Comparison of ENCODE assay signal across 8 cellular contexts in the genomic region with DNA sequence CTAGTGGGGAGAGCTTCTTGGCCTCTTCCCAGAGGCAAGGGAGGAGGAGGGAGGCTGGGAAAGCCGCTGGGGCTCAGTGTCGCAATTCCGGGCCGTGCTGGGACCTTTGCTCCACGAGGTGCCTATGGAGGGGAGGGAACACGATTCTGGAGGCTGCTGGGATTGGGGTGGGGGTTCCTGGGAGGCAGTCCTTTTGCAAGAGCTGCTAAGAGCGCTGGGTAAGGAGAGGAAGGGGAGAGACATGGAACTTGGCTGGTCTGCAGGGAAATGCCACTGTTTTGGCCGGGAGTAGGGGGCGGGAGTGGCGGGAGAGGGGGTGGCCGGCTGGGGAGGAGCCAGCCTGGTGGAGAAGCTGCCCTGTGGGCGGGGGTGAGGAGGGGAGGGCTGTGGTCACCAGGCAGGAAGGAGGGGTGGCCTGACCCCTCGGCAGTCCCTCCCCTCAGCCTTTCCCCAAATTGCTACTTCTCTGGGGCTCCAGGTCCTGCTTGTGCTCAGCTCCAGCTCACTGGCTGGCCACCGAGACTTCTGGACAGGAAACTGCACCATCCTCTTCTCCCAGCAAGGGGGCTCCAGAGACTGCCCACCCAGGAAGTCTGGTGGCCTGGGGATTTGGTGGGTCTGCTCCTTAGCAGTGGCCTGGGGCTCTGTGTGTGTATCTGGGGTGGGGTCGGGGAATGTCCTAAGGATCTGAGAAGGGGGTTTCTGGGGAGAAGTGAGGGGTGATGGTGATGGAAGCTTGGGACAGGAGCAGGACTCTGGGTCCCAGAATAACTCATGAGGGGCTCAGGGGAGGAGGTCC. TPM values are rescaled to one million over a fixed set of nuclear protein-coding genes. Genes with fewer than 3 reads are reported as not detected.
DNase-seq lines count a peak whose midpoint lies in the region; FAIRE-seq and TF ChIP-seq lines count a peak whose summit lies in the region.

A gene (plus strand): TSS at position 479 of the 799 bp plus-strand sequence. CDS start 1,221 bp downstream, outside the sequence.

- peaks cover 21% of the 10 kb centered on the region for H3K4me1 ChIP-seq in SJCRH30

- no peaks in the 10 kb centered on the region for H3K36me3 ChIP-seq in SJCRH30

- no peaks in the 10 kb centered on the region for H3K9me3 ChIP-seq in SJCRH30 (replicated peaks)

- H3K4me3 Mint-ChIP-seq in activated T-cell treated with anti-CD3 and anti-CD28 coated beads, Interleukin-2, amount 50 U/mL, for 24 hours = no peak within 1 kb of the TSS
- H3K4me3 Mint-ChIP-seq in endothelial cell (ENCODE audit: unreplicated experiment) (peak within 1 kb of the TSS; percentile 92), type B pancreatic cell (peak within 1 kb of the TSS; percentile 70)

- no peak for DNase-seq in activated T-cell treated with anti-CD3 and anti-CD28 coated beads, Interleukin-2, amount 50 U/mL, for 24 hours
- no peak for DNase-seq in activated T-cell treated with anti-CD3 and anti-CD28 coated beads, Interleukin-2, amount 50 U/mL, for 48 hours
- DNase-seq in SJCRH30 (peak; percentile 81 to 84), endothelial cell (ENCODE audit: low spot score) (peak; percentile 84), mesenteric fat pad (ENCODE audit: low spot score) (peak; percentile 94), type B pancreatic cell (ENCODE audit: extremely low spot score, unreplicated experiment) (no peak), HPDE6-E6E7 (ENCODE audit: extremely low spot score) (no peak), GM12892 (ENCODE audit: insufficient read length) (no peak)

- H3K36me3 Mint-ChIP-seq in activated T-cell treated with anti-CD3 and anti-CD28 coated beads, Interleukin-2, amount 50 U/mL, for 24 hours (ENCODE audit: low read depth) = peaks cover 5% of the 10 kb centered on the region
- H3K36me3 Mint-ChIP-seq in endothelial cell (ENCODE audit: low read depth, unreplicated experiment) (peaks cover 7% of the 10 kb centered on the region), type B pancreatic cell (no peaks in the 10 kb centered on the region)

- H3K27me3 ChIP-seq in SJCRH30 = no peaks in the 10 kb centered on the region

- no peaks in the 10 kb centered on the region for H3K9me3 Mint-ChIP-seq in activated T-cell treated with anti-CD3 and anti-CD28 coated beads, Interleukin-2, amount 50 U/mL, for 24 hours
- H3K9me3 Mint-ChIP-seq in endothelial cell (ENCODE audit: unreplicated experiment) (no peaks in the 10 kb centered on the region), type B pancreatic cell (no peaks in the 10 kb centered on the region)

- FAIRE-seq in GM12892 (lab: Jason Lieb, UNC) = no peak

- H3K4me1 Mint-ChIP-seq in activated T-cell treated with anti-CD3 and anti-CD28 coated beads, Interleukin-2, amount 50 U/mL, for 24 hours (ENCODE audit: low read depth) = peaks cover 9% of the 10 kb centered on the region
- H3K4me1 Mint-ChIP-seq in endothelial cell (ENCODE audit: unreplicated experiment) = peaks cover 58% of the 10 kb centered on the region
- H3K4me1 Mint-ChIP-seq in type B pancreatic cell (ENCODE audit: unreplicated experiment) = peaks cover 35% of the 10 kb centered on the region

- peak; percentile 41 for TF ChIP-seq CTCF in endothelial cell (IDR thresholded peaks at IDR 0.05; ENCODE audit: unreplicated experiment)
- TF ChIP-seq CTCF in type B pancreatic cell (conservative IDR thresholded peaks at IDR 0.05) = peak; percentile 75

- peak within 1 kb of the TSS; percentile 48 for H3K4me3 ChIP-seq in SJCRH30

- TF ChIP-seq POLR2A in GM12892 (IDR thresholded peaks at IDR 0.05; ENCODE audit: low read depth, low read length) = no peak

- no peak within 1 kb of the TSS; the same call in 1 of the 2 replicates for H3K27ac ChIP-seq in SJCRH30

- no peaks in the 10 kb centered on the region for H3K27me3 Mint-ChIP-seq in activated T-cell treated with anti-CD3 and anti-CD28 coated beads, Interleukin-2, amount 50 U/mL, for 24 hours
- H3K27me3 Mint-ChIP-seq in endothelial cell (ENCODE audit: unreplicated experiment) = peaks cover 9% of the 10 kb centered on the region
- no peaks in the 10 kb centered on the region for H3K27me3 Mint-ChIP-seq in type B pancreatic cell

- peak within 1 kb of the TSS; percentile 35 for H3K27ac Mint-ChIP-seq in activated T-cell treated with anti-CD3 and anti-CD28 coated beads, Interleukin-2, amount 50 U/mL, for 24 hours
- peak within 1 kb of the TSS; percentile 94 for H3K27ac Mint-ChIP-seq in endothelial cell (ENCODE audit: unreplicated experiment)
- H3K27ac Mint-ChIP-seq in type B pancreatic cell = peak within 1 kb of the TSS; percentile 59

RNA-seq across cellular contexts. Expression of the gene that starts here (rescaled TPM):
- 4.1 and 6.2 TPM in 2 replicates for total RNA-seq in SJCRH30 (2014; rRNA removed; shearing (Covaris generic))
- total RNA-seq in endothelial cell (ENCODE audit: unreplicated experiment) = 61.2 TPM
- 73.2 TPM for total RNA-seq in mesenteric fat pad
- total RNA-seq in type B pancreatic cell (ENCODE audit: low replicate concordance) = 14.2 and 18.9 TPM in 2 replicates
- 3.0 TPM for polyA plus RNA-seq in GM12892 (2012; ENCODE audit: missing spikeins)

Comparison
In these comparisons a context has a peak if more than half of its experiments do, and no peak if none do; other contexts are left out.
1. DNase-seq: peak in SJCRH30 (2 of 2), endothelial cell (single experiment) and mesenteric fat pad (single experiment); none in activated T-cell treated with anti-CD3 and anti-CD28 coated beads, Interleukin-2, amount 50 U/mL, for 24 hours (single experiment), activated T-cell treated with anti-CD3 and anti-CD28 coated beads, Interleukin-2, amount 50 U/mL, for 48 hours (0 of 2), type B pancreatic cell (single experiment), HPDE6-E6E7 (single experiment) and GM12892 (single experiment).
2. H3K27ac Mint-ChIP-seq: peak in every context shown above with its lines; median percentile 94 in endothelial cell; 59 in type B pancreatic cell; 35 in activated T-cell treated with anti-CD3 and anti-CD28 coated beads, Interleukin-2, amount 50 U/mL, for 24 hours.